ENCODE assay signal across 9 cellular contexts in genomic region chr21:26715878-26716506, GRCh38.
DNase-seq lines count a peak whose midpoint lies in the region; ATAC-seq and TF ChIP-seq lines count a peak whose summit lies in the region.
"Had no signal": no experiment of that assay in that cellular context is flagged by ENCODE, and none has a peak within 500 bp of the region (broad histone marks: within the 10 kb centered on the region; RNA-seq: fewer than 3 reads in every experiment).

No MANE protein-coding gene starts in this region.

- H3K27ac ChIP-seq in prostate gland = no peak overlapping the region

- POLR2A ChIA-PET in activated CD8-positive, alpha-beta T cell treated with anti-CD3 and anti-CD28 coated beads, Interleukin-2, amount 10 ng/mL, durations not matched to agents 7 days and 5 days (lab: Charles Lee) = no interaction called here

- DNase-seq in Ammon's horn (ENCODE audit: low spot score) (peak; percentile 82), NAMALWA (ENCODE audit: low spot score) (peak; percentile 55), Right ventricle myocardium superior (no peak), prostate gland (ENCODE audit: low spot score) (peak; percentile 8), omental fat pad (ENCODE audit: low spot score) (no peak)
- peak; percentile 39 for DNase-seq in activated CD8-positive, alpha-beta T cell treated with anti-CD3 and anti-CD28 coated beads, Interleukin-2, amount 10 ng/mL, durations not matched to agents 7 days and 5 days

- no peaks in the 10 kb centered on the region for H3K27me3 ChIP-seq in prostate gland (replicated peaks; ENCODE audit: insufficient read depth)

- no peak for TF ChIP-seq POLR2A in prostate gland (IDR thresholded peaks at IDR 0.05)

- H3K27me3 Mint-ChIP-seq in activated CD8-positive, alpha-beta T cell treated with anti-CD3 and anti-CD28 coated beads, Interleukin-2, amount 10 ng/mL, durations not matched to agents 7 days and 5 days (ENCODE audit: low read depth) = no peaks in the 10 kb centered on the region

- no peak overlapping the region for H3K4me3 ChIP-seq in prostate gland

- WGBS in prostate gland = 24% methylated on average over 7 of the region's 7 CpGs

- H3K27ac Mint-ChIP-seq in activated CD8-positive, alpha-beta T cell treated with anti-CD3 and anti-CD28 coated beads, Interleukin-2, amount 10 ng/mL, durations not matched to agents 7 days and 5 days = no peak overlapping the region
- H3K27ac Mint-ChIP-seq: IgD-negative memory B cell had no signal

- TF ChIP-seq CTCF in prostate gland (IDR thresholded peaks at IDR 0.05) (peak in 3 of 4 experiments; percentile 36 to 53 (median 50)), omental fat pad (IDR thresholded peaks at IDR 0.05) (no peak)

- intact Hi-C loops in Right ventricle myocardium superior (cut with DNase I) = loop anchor here (5.0 kb wide), 1 partner anchor 834 kb away; no protein-coding TSS in a partner anchor
- intact Hi-C loops in prostate gland (cut with DNase I) = loop anchor here (5.0 to 10.0 kb wide), 4 partner anchors 544 to 921 kb away; partner anchors contain the start of gene APP

- ATAC-seq in GM18867 (IDR thresholded peaks at IDR 0.05; ENCODE audit: unreplicated experiment) = peak; percentile 73
- ATAC-seq in activated CD8-positive, alpha-beta T cell treated with anti-CD3 and anti-CD28 coated beads, Interleukin-2, amount 10 ng/mL, durations not matched to agents 7 days and 5 days = no peak
- peak; percentile 77 for ATAC-seq in Right ventricle myocardium superior (ENCODE audit: poor library complexity)
- no peak for ATAC-seq in GM21786 (IDR thresholded peaks at IDR 0.05; ENCODE audit: unreplicated experiment)
- no peak for ATAC-seq in omental fat pad (ENCODE audit: low FRiP score)

- H3K4me3 Mint-ChIP-seq in activated CD8-positive, alpha-beta T cell treated with anti-CD3 and anti-CD28 coated beads, Interleukin-2, amount 10 ng/mL, durations not matched to agents 7 days and 5 days = no peak overlapping the region
- H3K4me3 Mint-ChIP-seq: IgD-negative memory B cell had no signal

- H3K4me1 Mint-ChIP-seq in activated CD8-positive, alpha-beta T cell treated with anti-CD3 and anti-CD28 coated beads, Interleukin-2, amount 10 ng/mL, durations not matched to agents 7 days and 5 days (ENCODE audit: low read depth) = no peaks in the 10 kb centered on the region

- H3K36me3 ChIP-seq in prostate gland = no peaks in the 10 kb centered on the region

- H3K9me3 ChIP-seq in prostate gland = no peaks in the 10 kb centered on the region

- CTCF ChIA-PET in activated CD8-positive, alpha-beta T cell treated with anti-CD3 and anti-CD28 coated beads, Interleukin-2, amount 10 ng/mL, durations not matched to agents 7 days and 5 days (lab: Charles Lee) = interaction anchor here (1.0 kb wide), 2 partner anchors 12 to 63 kb away, joined by 3 read pairs; no protein-coding TSS in a partner anchor

- no peaks in the 10 kb centered on the region for H3K4me1 ChIP-seq in prostate gland (replicated peaks)

- H3K36me3 Mint-ChIP-seq in activated CD8-positive, alpha-beta T cell treated with anti-CD3 and anti-CD28 coated beads, Interleukin-2, amount 10 ng/mL, durations not matched to agents 7 days and 5 days (ENCODE audit: low read depth) = no peaks in the 10 kb centered on the region
- H3K36me3 Mint-ChIP-seq: IgD-negative memory B cell had no signal

- H3K9me3 Mint-ChIP-seq in activated CD8-positive, alpha-beta T cell treated with anti-CD3 and anti-CD28 coated beads, Interleukin-2, amount 10 ng/mL, durations not matched to agents 7 days and 5 days (ENCODE audit: insufficient read depth) = no peaks in the 10 kb centered on the region
- H3K9me3 Mint-ChIP-seq: IgD-negative memory B cell had no signal

Comparison
In these comparisons a context has a peak if more than half of its experiments do, and no peak if none do; other contexts are left out.
1. DNase-seq: peak in Ammon's horn (single experiment), NAMALWA (single experiment), activated CD8-positive, alpha-beta T cell treated with anti-CD3 and anti-CD28 coated beads, Interleukin-2, amount 10 ng/mL, durations not matched to agents 7 days and 5 days (single experiment) and prostate gland (single experiment); none in Right ventricle myocardium superior (single experiment) and omental fat pad (single experiment).
2. ATAC-seq: peak in GM18867 (single experiment) and Right ventricle myocardium superior (single experiment); none in activated CD8-positive, alpha-beta T cell treated with anti-CD3 and anti-CD28 coated beads, Interleukin-2, amount 10 ng/mL, durations not matched to agents 7 days and 5 days (single experiment), GM21786 (single experiment) and omental fat pad (single experiment).
3. CTCF ChIP-seq: peak in prostate gland (3 of 4); none in omental fat pad (0 of 3).